1 cellular context compared by ENCODE assay signal in genomic region chr10:34449836-34450235, GRCh38.
TF ChIP-seq lines count a peak whose summit lies in the region.

No MANE protein-coding gene starts in this region.

TF ChIP-seq in WTC11, 78 proteins besides CTCF, POLR2A, EP300 and RAD21 (continued from another document):
- TF ChIP-seq SOX15 (CRISPR knock-in tag; IDR thresholded peaks at IDR 0.05) (no peak), ATF1 (CRISPR knock-in tag; IDR thresholded peaks at IDR 0.05) (no peak), FOXJ3 (CRISPR knock-in tag; IDR thresholded peaks at IDR 0.05; ENCODE audit: borderline replicate concordance) (no peak)
